In genomic region chr10:89645742-89646172, GRCh38 we compare ENCODE assay signal across 7 cellular contexts. TPM values are rescaled to one million over a fixed set of nuclear protein-coding genes. Genes with fewer than 3 reads are reported as not detected.
A peak's percentile ranks its signal among the peaks of the same experiment; 100 is the strongest.
DNase-seq lines count a peak whose midpoint lies in the region; ATAC-seq and TF ChIP-seq lines count a peak whose summit lies in the region.

No MANE protein-coding gene starts in this region.

- H3K9me3 Mint-ChIP-seq in IgD-negative memory B cell = peaks cover 0 to 3% (median 0%) of the 10 kb centered on the region in 3 donors
- no peaks in the 10 kb centered on the region for H3K9me3 Mint-ChIP-seq in activated CD8-positive, alpha-beta T cell treated with anti-CD3 and anti-CD28 coated beads for 36 hours

- DNase-seq in activated CD8-positive, alpha-beta T cell treated with anti-CD3 and anti-CD28 coated beads for 36 hours = no peak
- no peak for DNase-seq in NCI-H2029 treated with DMSO at 0.1 percent for 48 hours (lab: John Stamatoyannopoulos, UW)

- H3K36me3 ChIP-seq in iPS-20b (ENCODE audit: insufficient read depth, low read depth, low read length) (no peaks in the 10 kb centered on the region), subcutaneous abdominal adipose tissue (ENCODE audit: control insufficient read depth in 5 of 5, insufficient read depth in 5 of 5, low read length in 5 of 5) (no peaks in the 10 kb centered on the region)

- H3K4me3 Mint-ChIP-seq in IgD-negative memory B cell = peak overlapping the region in 1 of 4 donors; percentile 96
- H3K4me3 Mint-ChIP-seq in activated CD8-positive, alpha-beta T cell treated with anti-CD3 and anti-CD28 coated beads for 36 hours = no peak overlapping the region

- no peak for TF ChIP-seq CTCF in activated CD8-positive, alpha-beta T cell treated with anti-CD3 and anti-CD28 coated beads for 36 hours (IDR thresholded peaks at IDR 0.05)

- peaks cover 13 to 20% (median 13%) of the 10 kb centered on the region in 3 donors for H3K4me1 Mint-ChIP-seq in IgD-negative memory B cell
- H3K4me1 Mint-ChIP-seq in activated CD8-positive, alpha-beta T cell treated with anti-CD3 and anti-CD28 coated beads for 36 hours (ENCODE audit: low read depth) = peaks cover 6% of the 10 kb centered on the region

- no peaks in the 10 kb centered on the region for H3K36me3 Mint-ChIP-seq in IgD-negative memory B cell
- no peaks in the 10 kb centered on the region for H3K36me3 Mint-ChIP-seq in activated CD8-positive, alpha-beta T cell treated with anti-CD3 and anti-CD28 coated beads for 36 hours (ENCODE audit: low read depth)

- H3K4me1 ChIP-seq in iPS-20b (ENCODE audit: insufficient read depth, low read length) = peaks cover 15% of the 10 kb centered on the region
- H3K4me1 ChIP-seq in subcutaneous abdominal adipose tissue (ENCODE audit: control insufficient read depth in 5 of 5, insufficient read depth in 5 of 5, low read length in 5 of 5) = peaks cover 0 to 27% (median 19%) of the 10 kb centered on the region in 5 donors

- H3K4me3 ChIP-seq in iPS-20b (ENCODE audit: low read length) = peak overlapping the region; percentile 81
- peak overlapping the region; percentile 72 to 90 (median 85) for H3K4me3 ChIP-seq in subcutaneous abdominal adipose tissue (ENCODE audit: low read depth in 1 of 5, low read length in 5 of 5)

- peak overlapping the region; percentile 90 for H3K9ac ChIP-seq in iPS-20b (ENCODE audit: low read depth, low read length)
- H3K9ac ChIP-seq in subcutaneous abdominal adipose tissue (ENCODE audit: low read length in 5 of 5) = peak overlapping the region in 2 of 5 donors; percentile 21 to 52

- peak overlapping the region in 2 of 3 donors; percentile 8 to 70 for H3K27ac Mint-ChIP-seq in IgD-negative memory B cell
- peak overlapping the region; percentile 55 for H3K27ac Mint-ChIP-seq in activated CD8-positive, alpha-beta T cell treated with anti-CD3 and anti-CD28 coated beads for 36 hours

- H3K27me3 ChIP-seq in iPS-20b (ENCODE audit: insufficient read depth, low read length) (no peaks in the 10 kb centered on the region), subcutaneous abdominal adipose tissue (ENCODE audit: control insufficient read depth in 5 of 5, insufficient read depth in 4 of 5, low read length in 5 of 5) (no peaks in the 10 kb centered on the region)

- intact Hi-C loops in activated CD8-positive, alpha-beta T cell treated with anti-CD3 and anti-CD28 coated beads for 36 hours (cut with micrococcal nuclease) = loop anchor here (5.0 kb wide), 1 partner anchor 57 kb away; the partner anchor contains the start of gene KIF20B

- H3K27ac ChIP-seq in iPS-20b (ENCODE audit: low read length) (peak overlapping the region; percentile 94), subcutaneous abdominal adipose tissue (ENCODE audit: low read depth, low read length) (no peak overlapping the region)

- POLR2A ChIA-PET in activated CD8-positive, alpha-beta T cell treated with anti-CD3 and anti-CD28 coated beads for 36 hours (lab: Charles Lee) = interaction anchor here (0.7 to 1.2 kb wide), 4 partner anchors 12 to 56 kb away, joined by 3 to 4 read pairs (median 3); partner anchors contain the start of gene KIF20B

- CTCF ChIA-PET in activated CD8-positive, alpha-beta T cell treated with anti-CD3 and anti-CD28 coated beads for 36 hours (lab: Charles Lee) = no interaction called here

- ATAC-seq in activated CD8-positive, alpha-beta T cell treated with anti-CD3 and anti-CD28 coated beads for 36 hours = no peak
- no peak for ATAC-seq in HG03469 (IDR thresholded peaks at IDR 0.05; ENCODE audit: unreplicated experiment)
- no peak for ATAC-seq in HG03135 (IDR thresholded peaks at IDR 0.05; ENCODE audit: unreplicated experiment)

- H3K27me3 Mint-ChIP-seq in IgD-negative memory B cell = no peaks in the 10 kb centered on the region
- peaks cover 20% of the 10 kb centered on the region for H3K27me3 Mint-ChIP-seq in activated CD8-positive, alpha-beta T cell treated with anti-CD3 and anti-CD28 coated beads for 36 hours

- no peaks in the 10 kb centered on the region for H3K9me3 ChIP-seq in iPS-20b (ENCODE audit: insufficient read depth, low read depth, low read length)
- no peaks in the 10 kb centered on the region for H3K9me3 ChIP-seq in subcutaneous abdominal adipose tissue (ENCODE audit: control insufficient read depth in 5 of 5, low read length in 5 of 5)

RNA-seq across cellular contexts. Expression of gene PANK1, which starts 0.7 kb away (rescaled TPM):
- polyA plus RNA-seq in IgD-negative memory B cell = 0.86 TPM
- total RNA-seq in activated CD8-positive, alpha-beta T cell treated with anti-CD3 and anti-CD28 coated beads for 36 hours = 1 to 10 TPM; 2.3 to 3.9 TPM

RNA-seq across cellular contexts. Expression of gene KIF20B, which starts 55.6 kb away (rescaled TPM):
- polyA plus RNA-seq in IgD-negative memory B cell = 28.8 TPM
- 10 to 100 TPM; 58.1 to 63.2 TPM for total RNA-seq in activated CD8-positive, alpha-beta T cell treated with anti-CD3 and anti-CD28 coated beads for 36 hours
